Comparison of ENCODE assay signal across 15 cellular contexts in the genomic region with DNA sequence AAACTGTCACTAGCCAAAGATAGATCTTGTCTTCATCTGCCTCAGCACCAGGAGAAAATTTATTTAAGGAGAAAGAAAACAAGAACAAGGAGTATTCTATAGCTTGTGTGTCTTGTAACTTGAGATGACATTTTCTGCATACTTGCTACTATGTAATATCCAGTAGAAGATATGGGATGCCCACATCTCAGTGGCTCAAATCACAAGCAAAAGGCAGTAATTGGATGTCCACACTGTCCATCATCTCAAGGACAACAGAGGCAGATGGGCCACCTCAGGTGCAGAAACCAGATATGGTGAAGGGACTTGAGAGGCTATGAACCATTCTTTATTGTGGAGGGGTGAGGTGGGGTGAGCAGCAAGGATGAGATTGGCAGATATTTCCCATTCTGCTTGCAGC.
DNase-seq lines count a peak whose midpoint lies in the region.
"Had no signal": no experiment of that assay in that cellular context is flagged by ENCODE, and none has a peak within 500 bp of the region (broad histone marks: within the 10 kb centered on the region; RNA-seq: fewer than 3 reads in every experiment).

No MANE protein-coding gene starts in this region.

- no peaks in the 10 kb centered on the region for H3K9me3 ChIP-seq in SJCRH30 (replicated peaks)

- H3K27ac Mint-ChIP-seq in activated T-helper 1 cell treated with anti-CD3 and anti-CD28 coated beads, Interleukin-12 subunit alpha, Interleukin-12 subunit beta, Interleukin-2, Interleukin-4 antibody, amounts not matched to agents 30 ng/mL and 10 ng/mL and 1 ng/mL, durations not matched to agents 14 hours and 24 hours and 36 hours = no peak overlapping the region
- H3K27ac Mint-ChIP-seq: CD4-positive, CD25-positive, alpha-beta regulatory T cell had no signal

- H3K27me3 Mint-ChIP-seq in activated T-helper 1 cell treated with anti-CD3 and anti-CD28 coated beads, Interleukin-12 subunit alpha, Interleukin-12 subunit beta, Interleukin-2, Interleukin-4 antibody, amounts not matched to agents 30 ng/mL and 10 ng/mL and 1 ng/mL, durations not matched to agents 14 hours and 24 hours and 36 hours (ENCODE audit: insufficient read depth) = no peaks in the 10 kb centered on the region
- H3K27me3 Mint-ChIP-seq: CD4-positive, CD25-positive, alpha-beta regulatory T cell had no signal

- no peaks in the 10 kb centered on the region for H3K9me3 Mint-ChIP-seq in activated T-helper 1 cell treated with anti-CD3 and anti-CD28 coated beads, Interleukin-12 subunit alpha, Interleukin-12 subunit beta, Interleukin-2, Interleukin-4 antibody, amounts not matched to agents 30 ng/mL and 10 ng/mL and 1 ng/mL, durations not matched to agents 14 hours and 24 hours and 36 hours

- no peak overlapping the region for H3K4me3 Mint-ChIP-seq in activated T-helper 1 cell treated with anti-CD3 and anti-CD28 coated beads, Interleukin-12 subunit alpha, Interleukin-12 subunit beta, Interleukin-2, Interleukin-4 antibody, amounts not matched to agents 30 ng/mL and 10 ng/mL and 1 ng/mL, durations not matched to agents 14 hours and 24 hours and 36 hours
- H3K4me3 Mint-ChIP-seq: CD4-positive, CD25-positive, alpha-beta regulatory T cell had no signal

- peaks cover 19% of the 10 kb centered on the region for H3K4me1 ChIP-seq in SJCRH30

- no peaks in the 10 kb centered on the region for H3K27me3 ChIP-seq in SJCRH30

- H3K27ac ChIP-seq in SJCRH30 = peak overlapping the region; percentile 49
- H3K27ac ChIP-seq: HL-60, KMS-11 had no signal

- H3K4me3 ChIP-seq in SJCRH30 = no peak overlapping the region

- no peaks in the 10 kb centered on the region for H3K4me1 Mint-ChIP-seq in activated T-helper 1 cell treated with anti-CD3 and anti-CD28 coated beads, Interleukin-12 subunit alpha, Interleukin-12 subunit beta, Interleukin-2, Interleukin-4 antibody, amounts not matched to agents 30 ng/mL and 10 ng/mL and 1 ng/mL, durations not matched to agents 14 hours and 24 hours and 36 hours (ENCODE audit: low read depth)
- H3K4me1 Mint-ChIP-seq: CD4-positive, CD25-positive, alpha-beta regulatory T cell had no signal

- H3K36me3 Mint-ChIP-seq in activated T-helper 1 cell treated with anti-CD3 and anti-CD28 coated beads, Interleukin-12 subunit alpha, Interleukin-12 subunit beta, Interleukin-2, Interleukin-4 antibody, amounts not matched to agents 30 ng/mL and 10 ng/mL and 1 ng/mL, durations not matched to agents 14 hours and 24 hours and 36 hours (ENCODE audit: low read depth) = no peaks in the 10 kb centered on the region
- H3K36me3 Mint-ChIP-seq: CD4-positive, CD25-positive, alpha-beta regulatory T cell had no signal

- peak; percentile 9 to 55 for DNase-seq in NCI-H524 (lab: John Stamatoyannopoulos, UW)
- no peak for DNase-seq in NCI-H524 treated with DMSO at 0.1 percent for 48 hours (lab: John Stamatoyannopoulos, UW)
- DNase-seq in SJCRH30 = peak; percentile 39 to 42
- peak; percentile 40 for DNase-seq in fibroblast of gingiva (ENCODE audit: low read depth)
- DNase-seq in T-helper 9 cell = no peak
- no peak for DNase-seq in activated T-helper 1 cell treated with anti-CD3 and anti-CD28 coated beads, Interleukin-12 subunit alpha, Interleukin-12 subunit beta, Interleukin-2, Interleukin-4 antibody, amounts not matched to agents 30 ng/mL and 10 ng/mL and 1 ng/mL, durations not matched to agents 14 hours and 24 hours and 36 hours (ENCODE audit: low spot score)
- no peak for DNase-seq in HUDEP-2 (lab: John Stamatoyannopoulos, UW; ENCODE audit: unreplicated experiment in 76 of 76)
- DNase-seq: CD4-positive, CD25-positive, alpha-beta regulatory T cell; DMS79; GDM1; NCI-H1092; NCI-H187; NCI-H748 treated with DMSO at 0.1 percent for 48 hours had no signal

- intact Hi-C loops in activated T-helper 1 cell treated with anti-CD3 and anti-CD28 coated beads, Interleukin-12 subunit alpha, Interleukin-12 subunit beta, Interleukin-2, Interleukin-4 antibody, amounts not matched to agents 30 ng/mL and 10 ng/mL and 1 ng/mL, durations not matched to agents 14 hours and 24 hours and 36 hours (cut with micrococcal nuclease) = no loop called here

- H3K36me3 ChIP-seq in SJCRH30 = no peaks in the 10 kb centered on the region

Comparison
In these comparisons a context has a peak if more than half of its experiments do, and no peak if none do; other contexts are left out.
1. DNase-seq: peak in NCI-H524 (2 of 2), SJCRH30 (2 of 2) and fibroblast of gingiva (single experiment); none in NCI-H524 treated with DMSO at 0.1 percent for 48 hours (single experiment), T-helper 9 cell (single experiment), activated T-helper 1 cell treated with anti-CD3 and anti-CD28 coated beads, Interleukin-12 subunit alpha, Interleukin-12 subunit beta, Interleukin-2, Interleukin-4 antibody, amounts not matched to agents 30 ng/mL and 10 ng/mL and 1 ng/mL, durations not matched to agents 14 hours and 24 hours and 36 hours (single experiment) and HUDEP-2 (0 of 76).